In genomic region chr22:29479417-29480261, GRCh38 we compare ENCODE assay signal across 9 cellular contexts. TPM values are rescaled to one million over a fixed set of nuclear protein-coding genes. Genes with fewer than 3 reads are reported as not detected.
DNase-seq lines count a peak whose midpoint lies in the region; ATAC-seq, FAIRE-seq and TF ChIP-seq lines count a peak whose summit lies in the region.
"Had no signal": no experiment of that assay in that cellular context is flagged by ENCODE, and none has a peak within 500 bp of the region (broad histone marks: within the 10 kb centered on the region; RNA-seq: fewer than 3 reads in every experiment).

A gene with protein sequence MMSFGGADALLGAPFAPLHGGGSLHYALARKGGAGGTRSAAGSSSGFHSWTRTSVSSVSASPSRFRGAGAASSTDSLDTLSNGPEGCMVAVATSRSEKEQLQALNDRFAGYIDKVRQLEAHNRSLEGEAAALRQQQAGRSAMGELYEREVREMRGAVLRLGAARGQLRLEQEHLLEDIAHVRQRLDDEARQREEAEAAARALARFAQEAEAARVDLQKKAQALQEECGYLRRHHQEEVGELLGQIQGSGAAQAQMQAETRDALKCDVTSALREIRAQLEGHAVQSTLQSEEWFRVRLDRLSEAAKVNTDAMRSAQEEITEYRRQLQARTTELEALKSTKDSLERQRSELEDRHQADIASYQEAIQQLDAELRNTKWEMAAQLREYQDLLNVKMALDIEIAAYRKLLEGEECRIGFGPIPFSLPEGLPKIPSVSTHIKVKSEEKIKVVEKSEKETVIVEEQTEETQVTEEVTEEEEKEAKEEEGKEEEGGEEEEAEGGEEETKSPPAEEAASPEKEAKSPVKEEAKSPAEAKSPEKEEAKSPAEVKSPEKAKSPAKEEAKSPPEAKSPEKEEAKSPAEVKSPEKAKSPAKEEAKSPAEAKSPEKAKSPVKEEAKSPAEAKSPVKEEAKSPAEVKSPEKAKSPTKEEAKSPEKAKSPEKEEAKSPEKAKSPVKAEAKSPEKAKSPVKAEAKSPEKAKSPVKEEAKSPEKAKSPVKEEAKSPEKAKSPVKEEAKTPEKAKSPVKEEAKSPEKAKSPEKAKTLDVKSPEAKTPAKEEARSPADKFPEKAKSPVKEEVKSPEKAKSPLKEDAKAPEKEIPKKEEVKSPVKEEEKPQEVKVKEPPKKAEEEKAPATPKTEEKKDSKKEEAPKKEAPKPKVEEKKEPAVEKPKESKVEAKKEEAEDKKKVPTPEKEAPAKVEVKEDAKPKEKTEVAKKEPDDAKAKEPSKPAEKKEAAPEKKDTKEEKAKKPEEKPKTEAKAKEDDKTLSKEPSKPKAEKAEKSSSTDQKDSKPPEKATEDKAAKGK (plus strand): TSS chr22:29480218. CDS start chr22:29480263, 45 bp downstream.

- H3K23me2 ChIP-seq in H9 (ENCODE audit: insufficient read length, low read depth, low read length, poor library complexity, severe bottlenecking): peaks cover 10% of the 10 kb centered on the region

- H2BK120ac ChIP-seq in H9 (ENCODE audit: low read depth, low read length, poor library complexity, severe bottlenecking) (no peak within 1 kb of the TSS), mesenchymal stem cell (ENCODE audit: low read depth, low read length) (no peak within 1 kb of the TSS)

- H3K9ac ChIP-seq in H9 (ENCODE audit: extremely low read depth, insufficient read length, low read length): no peak within 1 kb of the TSS
- no peak within 1 kb of the TSS for H3K9ac ChIP-seq in mesenchymal stem cell (ENCODE audit: low read length)

- no peak within 1 kb of the TSS for H2BK20ac ChIP-seq in H9 (ENCODE audit: low read depth, low read length, poor library complexity, severe bottlenecking)

- no peaks in the 10 kb centered on the region for H4K20me1 ChIP-seq in H9 (ENCODE audit: control insufficient read depth, insufficient read depth, insufficient read length)

- TF ChIP-seq RAD21 in A549 (conservative IDR thresholded peaks at IDR 0.05 in 1 of 2, IDR thresholded peaks at IDR 0.05 in 1 of 2): no peak

- peak within 1 kb of the TSS; percentile 76; the same call in 2 of the 3 replicates for H3K4me2 ChIP-seq in A549
- H3K4me2 ChIP-seq in H9 (ENCODE audit: insufficient read depth, insufficient read length, low read length): peak within 1 kb of the TSS; percentile 69
- H3K4me2 ChIP-seq in mesenchymal stem cell (ENCODE audit: low read length, poor library complexity, severe bottlenecking): peak within 1 kb of the TSS; percentile 14

- H3K27ac Mint-ChIP-seq in H9: no peak within 1 kb of the TSS; a peak in 2 of 7 replicates
- H3K27ac Mint-ChIP-seq in activated naive CD8-positive, alpha-beta T cell: no peak within 1 kb of the TSS

- TF ChIP-seq POLR2A in A549 (IDR thresholded peaks at IDR 0.05; ENCODE audit: low read length) (no peak), right lobe of liver (IDR thresholded peaks at IDR 0.05) (no peak)

- no peaks in the 10 kb centered on the region for H3K36me3 ChIP-seq in mesenchymal stem cell (ENCODE audit: control insufficient read depth in 1 of 2, insufficient read depth in 2 of 2, low read depth in 1 of 2, low read length in 2 of 2)
- H3K36me3 ChIP-seq in right lobe of liver: no peaks in the 10 kb centered on the region
- H3K36me3 ChIP-seq: WERI-Rb-1 had no signal

- H3K14ac ChIP-seq in H9 (ENCODE audit: insufficient read depth, low read length) (no peak within 1 kb of the TSS), mesenchymal stem cell (ENCODE audit: low read length in 2 of 2) (no peak within 1 kb of the TSS)

- no peak within 1 kb of the TSS for H2BK12ac ChIP-seq in H9 (ENCODE audit: insufficient read length, low read depth, low read length)
- no peak within 1 kb of the TSS for H2BK12ac ChIP-seq in mesenchymal stem cell (ENCODE audit: low read length in 2 of 2)

- H3K9me3 Mint-ChIP-seq in H9: peaks cover 8 to 9% of the 10 kb centered on the region in 2 experiments
- no peaks in the 10 kb centered on the region for H3K9me3 Mint-ChIP-seq in activated naive CD8-positive, alpha-beta T cell (ENCODE audit: low read depth)

- DNase-seq in A549 (ENCODE audit: low read depth in 1 of 2, low spot score in 1 of 2) (no peak), H9 (peak; percentile 47), mesenchymal stem cell (no peak), right lobe of liver (no peak), OCI-M2 (lab: John Stamatoyannopoulos, UW; ENCODE audit: unreplicated experiment) (no peak), SKM-1 treated with dmso at 0.1 percent for 144 hours (lab: John Stamatoyannopoulos, UW; ENCODE audit: unreplicated experiment) (no peak)
- DNase-seq: WERI-Rb-1 had no signal

- H3K27me3 Mint-ChIP-seq in H9 (ENCODE audit: low read depth): peaks cover 84% of the 10 kb centered on the region
- peaks cover 22% of the 10 kb centered on the region for H3K27me3 Mint-ChIP-seq in activated naive CD8-positive, alpha-beta T cell

- H3K79me2 ChIP-seq in H9 (ENCODE audit: insufficient read depth, low read length): no peaks in the 10 kb centered on the region

- H3K36me3 Mint-ChIP-seq in H9 (ENCODE audit: insufficient read depth in 1 of 3, low read depth in 3 of 3): no peaks in the 10 kb centered on the region; a peak in 2 of 7 replicates
- no peaks in the 10 kb centered on the region for H3K36me3 Mint-ChIP-seq in activated naive CD8-positive, alpha-beta T cell

- H3K4me1 ChIP-seq in A549 (peaks cover 29% of the 10 kb centered on the region), H9 (ENCODE audit: insufficient read depth, low read length) (peaks cover 6% of the 10 kb centered on the region), mesenchymal stem cell (ENCODE audit: control insufficient read depth, insufficient read depth, low read depth, low read length) (peaks cover 14% of the 10 kb centered on the region), right lobe of liver (peaks cover 0 to 15% (median 0%) of the 10 kb centered on the region in 4 donors)

- H4K91ac ChIP-seq in H9 (ENCODE audit: insufficient read length, low read depth, low read length) (no peak within 1 kb of the TSS), mesenchymal stem cell (ENCODE audit: low read length) (no peak within 1 kb of the TSS)

- H3K27me3 ChIP-seq in H9 (ENCODE audit: insufficient read depth, low read length) (peaks cover 27% of the 10 kb centered on the region), mesenchymal stem cell (ENCODE audit: control insufficient read depth in 1 of 2, insufficient read depth in 1 of 2, low read length in 2 of 2) (peaks cover 78% of the 10 kb centered on the region in 2 experiments), right lobe of liver (peaks cover 4 to 17% of the 10 kb centered on the region in 2 donors)

- H2AK5ac ChIP-seq in H9 (ENCODE audit: insufficient read length, low read length): no peak within 1 kb of the TSS
- H2AK5ac ChIP-seq in mesenchymal stem cell (ENCODE audit: low read length, severe bottlenecking): no peak within 1 kb of the TSS

- TF ChIP-seq EP300 in A549 (IDR thresholded peaks at IDR 0.05): no peak

- H3K4me3 Mint-ChIP-seq in H9: peak within 1 kb of the TSS; percentile 58 to 82
- peak within 1 kb of the TSS; percentile 74 for H3K4me3 Mint-ChIP-seq in activated naive CD8-positive, alpha-beta T cell

- TF ChIP-seq CTCF in A549 (IDR thresholded peaks at IDR 0.05) (no peak), H9 (conservative IDR thresholded peaks at IDR 0.05) (no peak), right lobe of liver (IDR thresholded peaks at IDR 0.05) (no peak)

- WGBS in A549 (ENCODE audit: missing lambda C conversion rate): 28% methylated on average over 13 of the region's 48 CpGs
- no CpG with 5 or more reads among the region's 48 CpGs for WGBS in H9 (ENCODE audit: extremely low coverage, insufficient read length, low lambda C conversion rate)
- 13% methylated on average over 47 of the region's 48 CpGs for WGBS in mesenchymal stem cell
- 10% methylated on average over 30 of the region's 48 CpGs for WGBS in right lobe of liver (ENCODE audit: insufficient coverage, low coverage, low lambda C conversion rate, missing lambda C conversion rate)

- POLR2A ChIA-PET in A549 (lab: Yijun Ruan, JAX): no interaction called here

- CTCF ChIA-PET in A549 (lab: Yijun Ruan, JAX): interaction anchor here (0.9 to 1.1 kb wide), 2 partner anchors 9 to 25 kb away, joined by 3 to 4 read pairs; no protein-coding TSS in a partner anchor

- H2AFZ ChIP-seq in H9 (ENCODE audit: low read length) (no peak within 1 kb of the TSS), mesenchymal stem cell (ENCODE audit: low read depth, low read length) (peak within 1 kb of the TSS; percentile 46)

- no peak within 1 kb of the TSS for H3K56ac ChIP-seq in H9 (ENCODE audit: insufficient read length, low read depth, low read length)

- peak within 1 kb of the TSS; percentile 7 for H3K18ac ChIP-seq in H9 (ENCODE audit: insufficient read length, low read depth, low read length)
- peak within 1 kb of the TSS in 1 of 2 experiments; percentile 37 for H3K18ac ChIP-seq in mesenchymal stem cell (ENCODE audit: low read depth in 1 of 2, low read length in 2 of 2)

- peaks cover 38 to 43% of the 10 kb centered on the region in 2 experiments for H3K4me1 Mint-ChIP-seq in H9
- H3K4me1 Mint-ChIP-seq in activated naive CD8-positive, alpha-beta T cell (ENCODE audit: low read depth): peaks cover 14% of the 10 kb centered on the region

- H3K79me1 ChIP-seq in H9 (ENCODE audit: insufficient read depth, low read depth, low read length, poor library complexity, severe bottlenecking) (no peaks in the 10 kb centered on the region), mesenchymal stem cell (replicated peaks; ENCODE audit: low read length, poor library complexity, severe bottlenecking) (no peaks in the 10 kb centered on the region)

- ATAC-seq in A549: peak in 1 of 2 experiments; percentile 23; a peak in 2 of 6 replicates
- ATAC-seq in right lobe of liver: no peak
- no peak for ATAC-seq in HG02973 (IDR thresholded peaks at IDR 0.05; ENCODE audit: unreplicated experiment)

- H3K4ac ChIP-seq in H9 (ENCODE audit: low read depth, low read length) (no peak within 1 kb of the TSS), mesenchymal stem cell (ENCODE audit: low read depth in 1 of 2, low read length in 2 of 2) (no peak within 1 kb of the TSS)

- H2BK5ac ChIP-seq in H9 (ENCODE audit: insufficient read length, low read length): no peak within 1 kb of the TSS
- H2BK5ac ChIP-seq in mesenchymal stem cell (ENCODE audit: low read depth, low read length, poor library complexity, severe bottlenecking): no peak within 1 kb of the TSS

- H4K8ac ChIP-seq in H9 (replicated peaks; ENCODE audit: insufficient read length, low read depth, low read length): no peak within 1 kb of the TSS
- H4K8ac ChIP-seq in mesenchymal stem cell (ENCODE audit: low read length): peak within 1 kb of the TSS; percentile 39

- no peak within 1 kb of the TSS for H4K5ac ChIP-seq in H9 (ENCODE audit: insufficient read length, low read depth, low read length)

- no peak within 1 kb of the TSS for H3T11ph ChIP-seq in H9 (ENCODE audit: low read length)

- H3K27ac ChIP-seq in A549 (no peak within 1 kb of the TSS), H9 (ENCODE audit: insufficient read length, low read depth, low read length) (no peak within 1 kb of the TSS), mesenchymal stem cell (ENCODE audit: low read length, poor library complexity, severe bottlenecking) (no peak within 1 kb of the TSS), right lobe of liver (no peak within 1 kb of the TSS)
- H3K27ac ChIP-seq: WERI-Rb-1 had no signal

- H2BK15ac ChIP-seq in H9 (ENCODE audit: low read depth, low read length): no peak within 1 kb of the TSS
- H2BK15ac ChIP-seq in mesenchymal stem cell (ENCODE audit: low read depth, poor library complexity, severe bottlenecking): no peak within 1 kb of the TSS

- no peak for FAIRE-seq in A549 (lab: Jason Lieb, UNC)

- H3K4me3 ChIP-seq in A549 (no peak within 1 kb of the TSS), mesenchymal stem cell (ENCODE audit: insufficient read depth in 1 of 2, low read depth in 1 of 2, low read length in 2 of 2) (peak within 1 kb of the TSS; percentile 14 to 37), right lobe of liver (peak within 1 kb of the TSS in 1 of 3 donors; percentile 19)

- intact Hi-C loops in right lobe of liver (cut with DNase I): no loop called here

- H3K23ac ChIP-seq in H9 (ENCODE audit: insufficient read length, low read depth, low read length) (no peak within 1 kb of the TSS), mesenchymal stem cell (ENCODE audit: low read length in 2 of 2) (peak within 1 kb of the TSS in 1 of 2 experiments; percentile 34)

- H3K9me3 ChIP-seq in A549 (no peaks in the 10 kb centered on the region), H9 (ENCODE audit: control insufficient read depth, low read depth, low read length) (no peaks in the 10 kb centered on the region), mesenchymal stem cell (ENCODE audit: control insufficient read depth, low read length) (no peaks in the 10 kb centered on the region), right lobe of liver (no peaks in the 10 kb centered on the region)

RNA-seq across cellular contexts. Expression of the gene that starts here (rescaled TPM):
- polyA plus RNA-seq in A549 (2011; rRNA removed) (0.04 and 0.06 TPM in 2 replicates), A549 (2017; fragmentation: RNase III; extraction: RNeasy Plus Mini Kit Qiagen cat#74134 plus additional on column Dnase treatment) (0.21 to 0.29 TPM (median 0.23 TPM) in 3 replicates)
- polyA plus RNA-seq in A549 (2012; cell fraction: cytosol; rRNA removed): 0.08 and 0.09 TPM in 2 replicates
- 0.06 and 0.10 TPM in 2 replicates for polyA plus RNA-seq in A549 (2012; cell fraction: nucleus; rRNA removed)
- polyA minus RNA-seq in A549 (2011; rRNA and poly(A)+ RNA removed): 0.05 TPM in 1 of 2 replicates, not detected in the other
- total RNA-seq in H9 (2021) (5.7 and 5.8 TPM in 2 replicates), right lobe of liver (under 1 TPM in 5 of 6 experiments, not detected in 1; 0.06 to 0.40 (median 0.09) TPM)
- 1.5 TPM for polyA plus RNA-seq in mesenchymal stem cell (2013, experiment 1 of 2)
- polyA plus RNA-seq in mesenchymal stem cell (2013, experiment 2 of 2): 1.4 TPM

Comparison
In these comparisons a context has a peak if more than half of its experiments do, and no peak if none do; other contexts are left out.
1. H3K4me2 ChIP-seq: peak in every context shown above with its lines; median percentile 76 in A549; 69 in H9; 14 in mesenchymal stem cell.